8 cellular contexts compared by ENCODE assay signal in genomic region chr12:95218852-95219171, GRCh38. TPM values are rescaled to one million over a fixed set of nuclear protein-coding genes. Genes with fewer than 3 reads are reported as not detected.
DNase-seq lines count a peak whose midpoint lies in the region; ATAC-seq and TF ChIP-seq lines count a peak whose summit lies in the region.

No MANE protein-coding gene starts in this region.

- H3K4me1 ChIP-seq in mucosa of stomach (ENCODE audit: control insufficient read depth, insufficient read depth, low read length) (peaks cover 6% of the 10 kb centered on the region), tibial artery (peaks cover 0 to 53% (median 6%) of the 10 kb centered on the region in 4 donors)

- DNase-seq in COR-L47 (lab: John Stamatoyannopoulos, UW) (peak; percentile 9), UCSD-AML1 (lab: John Stamatoyannopoulos, UW; ENCODE audit: unreplicated experiment) (peak; percentile 33), choroid plexus epithelial cell (ENCODE audit: low read depth) (peak; percentile 25), tibial artery (no peak)

- peaks cover 17 to 26% (median 26%) of the 10 kb centered on the region in 3 donors for H3K4me1 Mint-ChIP-seq in IgD-negative memory B cell

- H3K36me3 ChIP-seq in mucosa of stomach (ENCODE audit: control insufficient read depth, insufficient read depth, low read length) (no peaks in the 10 kb centered on the region), tibial artery (no peaks in the 10 kb centered on the region)

- H3K27ac Mint-ChIP-seq in IgD-negative memory B cell = peak overlapping the region; percentile 78 to 99 (median 94)

- H3K9me3 ChIP-seq in mucosa of stomach (ENCODE audit: control insufficient read depth, low read length) (no peaks in the 10 kb centered on the region), tibial artery (no peaks in the 10 kb centered on the region)

- ATAC-seq in GM19023 (IDR thresholded peaks at IDR 0.05; ENCODE audit: unreplicated experiment) (no peak), GM18519 (IDR thresholded peaks at IDR 0.05; ENCODE audit: low FRiP score, unreplicated experiment) (no peak)

- no peak for TF ChIP-seq CTCF in choroid plexus epithelial cell (conservative IDR thresholded peaks at IDR 0.05; ENCODE audit: low read depth, low read length)
- no peak for TF ChIP-seq CTCF in tibial artery (IDR thresholded peaks at IDR 0.05)

- peak overlapping the region; percentile 90 for H3K4me3 ChIP-seq in choroid plexus epithelial cell (ENCODE audit: low read depth, low read length)
- H3K4me3 ChIP-seq in mucosa of stomach (ENCODE audit: low read length) = peak overlapping the region; percentile 89
- peak overlapping the region; percentile 70 to 97 for H3K4me3 ChIP-seq in tibial artery

- H3K27me3 Mint-ChIP-seq in IgD-negative memory B cell = no peaks in the 10 kb centered on the region

- H3K9ac ChIP-seq in mucosa of stomach (ENCODE audit: low read length) = peak overlapping the region; percentile 90

- peak overlapping the region; percentile 94 to 100 for H3K27ac ChIP-seq in tibial artery

- peaks cover 2% of the 10 kb centered on the region for H3K36me3 Mint-ChIP-seq in IgD-negative memory B cell

- H3K4me3 Mint-ChIP-seq in IgD-negative memory B cell = peak overlapping the region; percentile 90 to 99 (median 99)

- H3K9me3 Mint-ChIP-seq in IgD-negative memory B cell = no peaks in the 10 kb centered on the region

- intact Hi-C loops in tibial artery (cut with DNase I; ENCODE audit: low total_unique reads) = loop anchor here (10.0 kb wide), 1 partner anchor 116 kb away; no protein-coding TSS in a partner anchor

- H3K27me3 ChIP-seq in mucosa of stomach (ENCODE audit: control insufficient read depth, insufficient read depth, low read length) (no peaks in the 10 kb centered on the region), tibial artery (no peaks in the 10 kb centered on the region)

RNA-seq across cellular contexts. Expression of gene VEZT, which starts 1.2 kb away (rescaled TPM):
- 21.5 TPM for polyA plus RNA-seq in IgD-negative memory B cell

RNA-seq across cellular contexts. Expression of gene FGD6, which starts 1.5 kb away (rescaled TPM):
- polyA plus RNA-seq in IgD-negative memory B cell = 5.0 TPM

Comparison
In these comparisons a context has a peak if more than half of its experiments do, and no peak if none do; other contexts are left out.
1. DNase-seq: peak in COR-L47 (single experiment), UCSD-AML1 (single experiment) and choroid plexus epithelial cell (single experiment); none in tibial artery (0 of 2).
2. Peak in every context shown above with its lines, with median percentiles within 50 percentile points of each other: H3K4me3 ChIP-seq.